Comparison of ENCODE assay signal across 1 cellular context in the genomic region with DNA sequence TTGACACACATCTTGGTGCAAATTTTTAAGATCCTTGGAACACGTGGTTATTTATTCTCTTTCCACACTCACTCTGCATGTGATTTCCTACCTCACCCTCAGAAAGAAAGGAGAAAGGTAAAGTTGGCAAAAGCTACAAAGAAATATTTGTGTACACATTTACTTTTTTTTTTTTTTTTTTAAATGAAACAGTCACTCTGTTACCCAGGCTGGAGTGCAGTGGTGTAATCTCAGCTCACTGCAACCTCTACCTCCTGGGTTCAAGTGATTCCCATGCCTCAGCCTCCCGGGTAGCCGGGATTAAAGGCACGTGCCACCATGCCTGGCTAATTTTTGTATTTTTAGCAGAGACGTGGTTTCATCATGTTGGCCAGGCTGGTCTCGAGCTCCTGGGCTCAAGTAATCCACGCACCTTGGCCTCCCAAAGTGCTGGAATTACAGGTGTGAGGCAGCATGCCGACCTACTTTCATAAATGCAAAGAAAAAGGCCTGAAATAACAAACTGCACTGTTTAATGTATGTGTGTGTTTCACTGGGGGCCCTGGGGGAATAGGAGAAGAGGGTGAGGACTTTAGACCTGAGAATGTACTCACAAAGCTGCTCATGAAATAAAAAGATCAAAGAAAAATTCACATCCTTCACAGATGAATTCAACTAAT.
TF ChIP-seq lines count a peak whose summit lies in the region.

No MANE protein-coding gene starts in this region.

TF ChIP-seq in HepG2, 621 proteins besides CTCF, POLR2A, EP300 and RAD21 (continued from another document and continues in another):
- TF ChIP-seq, protein P1, sequence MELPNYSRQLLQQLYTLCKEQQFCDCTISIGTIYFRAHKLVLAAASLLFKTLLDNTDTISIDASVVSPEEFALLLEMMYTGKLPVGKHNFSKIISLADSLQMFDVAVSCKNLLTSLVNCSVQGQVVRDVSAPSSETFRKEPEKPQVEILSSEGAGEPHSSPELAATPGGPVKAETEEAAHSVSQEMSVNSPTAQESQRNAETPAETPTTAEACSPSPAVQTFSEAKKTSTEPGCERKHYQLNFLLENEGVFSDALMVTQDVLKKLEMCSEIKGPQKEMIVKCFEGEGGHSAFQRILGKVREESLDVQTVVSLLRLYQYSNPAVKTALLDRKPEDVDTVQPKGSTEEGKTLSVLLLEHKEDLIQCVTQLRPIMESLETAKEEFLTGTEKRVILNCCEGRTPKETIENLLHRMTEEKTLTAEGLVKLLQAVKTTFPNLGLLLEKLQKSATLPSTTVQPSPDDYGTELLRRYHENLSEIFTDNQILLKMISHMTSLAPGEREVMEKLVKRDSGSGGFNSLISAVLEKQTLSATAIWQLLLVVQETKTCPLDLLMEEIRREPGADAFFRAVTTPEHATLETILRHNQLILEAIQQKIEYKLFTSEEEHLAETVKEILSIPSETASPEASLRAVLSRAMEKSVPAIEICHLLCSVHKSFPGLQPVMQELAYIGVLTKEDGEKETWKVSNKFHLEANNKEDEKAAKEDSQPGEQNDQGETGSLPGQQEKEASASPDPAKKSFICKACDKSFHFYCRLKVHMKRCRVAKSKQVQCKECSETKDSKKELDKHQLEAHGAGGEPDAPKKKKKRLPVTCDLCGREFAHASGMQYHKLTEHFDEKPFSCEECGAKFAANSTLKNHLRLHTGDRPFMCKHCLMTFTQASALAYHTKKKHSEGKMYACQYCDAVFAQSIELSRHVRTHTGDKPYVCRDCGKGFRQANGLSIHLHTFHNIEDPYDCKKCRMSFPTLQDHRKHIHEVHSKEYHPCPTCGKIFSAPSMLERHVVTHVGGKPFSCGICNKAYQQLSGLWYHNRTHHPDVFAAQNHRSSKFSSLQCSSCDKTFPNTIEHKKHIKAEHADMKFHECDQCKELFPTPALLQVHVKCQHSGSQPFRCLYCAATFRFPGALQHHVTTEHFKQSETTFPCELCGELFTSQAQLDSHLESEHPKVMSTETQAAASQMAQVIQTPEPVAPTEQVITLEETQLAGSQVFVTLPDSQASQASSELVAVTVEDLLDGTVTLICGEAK (IDR thresholded peaks at IDR 0.05), result no peak
- TF ChIP-seq, protein P1 (CRISPR knock-in tag; IDR thresholded peaks at IDR 0.05), result peak; percentile 18; the same call in 1 of the 2 replicates
- no peak for TF ChIP-seq ZSCAN30 (CRISPR knock-in tag; IDR thresholded peaks at IDR 0.05)
- TF ChIP-seq MAFK (conservative IDR thresholded peaks at IDR 0.05 in 1 of 2, IDR thresholded peaks at IDR 0.05 in 1 of 2; ENCODE audit: low read length in 2 of 2), result no peak
- no peak for TF ChIP-seq NFYB (CRISPR knock-in tag; IDR thresholded peaks at IDR 0.05)
- no peak for TF ChIP-seq ZNF841 (CRISPR knock-in tag; IDR thresholded peaks at IDR 0.05; ENCODE audit: borderline replicate concordance)
- peak; percentile 40; the same call in 1 of the 2 replicates for TF ChIP-seq MYPOP (CRISPR knock-in tag; IDR thresholded peaks at IDR 0.05)
- no peak for TF ChIP-seq IRF9 (CRISPR knock-in tag; IDR thresholded peaks at IDR 0.05; ENCODE audit: borderline replicate concordance)
- peak; percentile 60; the same call in 1 of the 2 replicates for TF ChIP-seq SIX1 (CRISPR knock-in tag; IDR thresholded peaks at IDR 0.05; ENCODE audit: borderline replicate concordance)
- TF ChIP-seq, protein P2, sequence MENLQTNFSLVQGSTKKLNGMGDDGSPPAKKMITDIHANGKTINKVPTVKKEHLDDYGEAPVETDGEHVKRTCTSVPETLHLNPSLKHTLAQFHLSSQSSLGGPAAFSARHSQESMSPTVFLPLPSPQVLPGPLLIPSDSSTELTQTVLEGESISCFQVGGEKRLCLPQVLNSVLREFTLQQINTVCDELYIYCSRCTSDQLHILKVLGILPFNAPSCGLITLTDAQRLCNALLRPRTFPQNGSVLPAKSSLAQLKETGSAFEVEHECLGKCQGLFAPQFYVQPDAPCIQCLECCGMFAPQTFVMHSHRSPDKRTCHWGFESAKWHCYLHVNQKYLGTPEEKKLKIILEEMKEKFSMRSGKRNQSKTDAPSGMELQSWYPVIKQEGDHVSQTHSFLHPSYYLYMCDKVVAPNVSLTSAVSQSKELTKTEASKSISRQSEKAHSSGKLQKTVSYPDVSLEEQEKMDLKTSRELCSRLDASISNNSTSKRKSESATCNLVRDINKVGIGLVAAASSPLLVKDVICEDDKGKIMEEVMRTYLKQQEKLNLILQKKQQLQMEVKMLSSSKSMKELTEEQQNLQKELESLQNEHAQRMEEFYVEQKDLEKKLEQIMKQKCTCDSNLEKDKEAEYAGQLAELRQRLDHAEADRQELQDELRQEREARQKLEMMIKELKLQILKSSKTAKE (CRISPR knock-in tag; IDR thresholded peaks at IDR 0.05; ENCODE audit: borderline replicate concordance), result no peak
- TF ChIP-seq MXD1 (CRISPR knock-in tag; IDR thresholded peaks at IDR 0.05), result no peak
- peak; percentile 76; the same call in 1 of the 2 replicates for TF ChIP-seq HNF4G (IDR thresholded peaks at IDR 0.05; ENCODE audit: borderline replicate concordance, low read depth, low read length)
- no peak for TF ChIP-seq HNF4G (CRISPR knock-in tag; IDR thresholded peaks at IDR 0.05; ENCODE audit: borderline replicate concordance, low read depth)
- no peak for TF ChIP-seq NR2C2 (CRISPR knock-in tag; IDR thresholded peaks at IDR 0.05; ENCODE audit: borderline replicate concordance)
- TF ChIP-seq ZNF446 (CRISPR knock-in tag; IDR thresholded peaks at IDR 0.05), result no peak
- TF ChIP-seq TEAD2 (CRISPR knock-in tag; IDR thresholded peaks at IDR 0.05), result no peak
- no peak for TF ChIP-seq ZNF484 (CRISPR knock-in tag; IDR thresholded peaks at IDR 0.05; ENCODE audit: borderline replicate concordance, low read depth)
- TF ChIP-seq SP1 (IDR thresholded peaks at IDR 0.05), result no peak
- no peak for TF ChIP-seq SP1 (CRISPR knock-in tag; IDR thresholded peaks at IDR 0.05)
- TF ChIP-seq, protein P3, sequence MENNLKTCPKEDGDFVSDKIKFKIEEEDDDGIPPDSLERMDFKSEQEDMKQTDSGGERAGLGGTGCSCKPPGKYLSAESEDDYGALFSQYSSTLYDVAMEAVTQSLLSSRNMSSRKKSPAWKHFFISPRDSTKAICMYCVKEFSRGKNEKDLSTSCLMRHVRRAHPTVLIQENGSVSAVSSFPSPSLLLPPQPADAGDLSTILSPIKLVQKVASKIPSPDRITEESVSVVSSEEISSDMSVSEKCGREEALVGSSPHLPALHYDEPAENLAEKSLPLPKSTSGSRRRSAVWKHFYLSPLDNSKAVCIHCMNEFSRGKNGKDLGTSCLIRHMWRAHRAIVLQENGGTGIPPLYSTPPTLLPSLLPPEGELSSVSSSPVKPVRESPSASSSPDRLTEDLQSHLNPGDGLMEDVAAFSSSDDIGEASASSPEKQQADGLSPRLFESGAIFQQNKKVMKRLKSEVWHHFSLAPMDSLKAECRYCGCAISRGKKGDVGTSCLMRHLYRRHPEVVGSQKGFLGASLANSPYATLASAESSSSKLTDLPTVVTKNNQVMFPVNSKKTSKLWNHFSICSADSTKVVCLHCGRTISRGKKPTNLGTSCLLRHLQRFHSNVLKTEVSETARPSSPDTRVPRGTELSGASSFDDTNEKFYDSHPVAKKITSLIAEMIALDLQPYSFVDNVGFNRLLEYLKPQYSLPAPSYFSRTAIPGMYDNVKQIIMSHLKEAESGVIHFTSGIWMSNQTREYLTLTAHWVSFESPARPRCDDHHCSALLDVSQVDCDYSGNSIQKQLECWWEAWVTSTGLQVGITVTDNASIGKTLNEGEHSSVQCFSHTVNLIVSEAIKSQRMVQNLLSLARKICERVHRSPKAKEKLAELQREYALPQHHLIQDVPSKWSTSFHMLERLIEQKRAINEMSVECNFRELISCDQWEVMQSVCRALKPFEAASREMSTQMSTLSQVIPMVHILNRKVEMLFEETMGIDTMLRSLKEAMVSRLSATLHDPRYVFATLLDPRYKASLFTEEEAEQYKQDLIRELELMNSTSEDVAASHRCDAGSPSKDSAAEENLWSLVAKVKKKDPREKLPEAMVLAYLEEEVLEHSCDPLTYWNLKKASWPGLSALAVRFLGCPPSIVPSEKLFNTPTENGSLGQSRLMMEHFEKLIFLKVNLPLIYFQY (CRISPR knock-in tag; IDR thresholded peaks at IDR 0.05; ENCODE audit: borderline replicate concordance), result no peak
- peak; percentile 93 for TF ChIP-seq ZBTB20 (CRISPR knock-in tag; IDR thresholded peaks at IDR 0.05; ENCODE audit: borderline replicate concordance, low read depth)
- no peak for TF ChIP-seq HHEX (CRISPR knock-in tag; IDR thresholded peaks at IDR 0.05)
- TF ChIP-seq BCL6 (CRISPR knock-in tag; IDR thresholded peaks at IDR 0.05), result peak; percentile 49
- TF ChIP-seq JUNB (CRISPR knock-in tag; IDR thresholded peaks at IDR 0.05; ENCODE audit: borderline replicate concordance), result no peak
- no peak for TF ChIP-seq ZFP36L1 (CRISPR knock-in tag; IDR thresholded peaks at IDR 0.05)
- no peak for TF ChIP-seq ZZZ3 (CRISPR knock-in tag; IDR thresholded peaks at IDR 0.05; ENCODE audit: borderline replicate concordance)
- no peak for TF ChIP-seq SCMH1 (CRISPR knock-in tag; IDR thresholded peaks at IDR 0.05; ENCODE audit: borderline replicate concordance)
- 0 out of 2 replicates have a peak, but pooled peaks have one; percentile 15 for TF ChIP-seq NR2F2 (IDR thresholded peaks at IDR 0.05; ENCODE audit: borderline replicate concordance, low read depth)
- peak; percentile 43; the same call in 1 of the 2 replicates for TF ChIP-seq MYC (CRISPR knock-in tag; IDR thresholded peaks at IDR 0.05; ENCODE audit: borderline replicate concordance)
- TF ChIP-seq PCBP2 (optimal IDR thresholded peaks at IDR 0.05; ENCODE audit: low read depth, low read length, poor library complexity, severe bottlenecking), result no peak
- TF ChIP-seq ARNT2 (CRISPR knock-in tag; IDR thresholded peaks at IDR 0.05; ENCODE audit: low read depth), result no peak
- no peak for TF ChIP-seq THAP7 (CRISPR knock-in tag; IDR thresholded peaks at IDR 0.05)
- TF ChIP-seq SRF (IDR thresholded peaks at IDR 0.05; ENCODE audit: low read depth, low read length), result no peak
- TF ChIP-seq DMTF1 (CRISPR knock-in tag; IDR thresholded peaks at IDR 0.05), result no peak
